15 cellular contexts compared by ENCODE assay signal in the genomic region with DNA sequence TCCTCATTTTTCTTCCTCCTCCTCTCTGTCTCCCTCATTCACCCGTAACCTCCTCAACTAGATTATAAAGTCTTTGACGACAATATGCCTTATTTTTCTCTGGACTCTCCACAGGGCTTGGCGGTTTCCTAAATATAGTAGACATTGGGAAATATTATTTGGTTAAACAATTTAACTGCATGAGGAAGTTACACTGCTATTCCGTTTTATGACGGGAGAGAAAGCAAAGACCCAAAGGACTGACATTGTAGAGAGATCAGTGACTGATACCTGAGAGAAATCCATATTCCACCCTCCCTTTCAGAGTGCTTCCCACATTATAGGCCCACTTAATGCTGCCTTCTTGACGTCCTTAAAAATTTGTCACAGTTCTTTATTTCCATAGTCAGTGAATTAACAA. TPM values are rescaled to one million over a fixed set of nuclear protein-coding genes. Genes with fewer than 3 reads are reported as not detected.
DNase-seq lines count a peak whose midpoint lies in the region; ATAC-seq and TF ChIP-seq lines count a peak whose summit lies in the region.
"Had no signal": no experiment of that assay in that cellular context is flagged by ENCODE, and none has a peak within 500 bp of the region (broad histone marks: within the 10 kb centered on the region; RNA-seq: fewer than 3 reads in every experiment).

No MANE protein-coding gene starts in this region.

- H3K9me2 ChIP-seq in hepatocyte (replicated peaks; ENCODE audit: insufficient read depth), result no peaks in the 10 kb centered on the region

- ATAC-seq in HG03378 (IDR thresholded peaks at IDR 0.05; ENCODE audit: unreplicated experiment), result no peak
- no peak for ATAC-seq in GM21723 (IDR thresholded peaks at IDR 0.05; ENCODE audit: unreplicated experiment)
- ATAC-seq: GM23338 had no signal

- no peaks in the 10 kb centered on the region for H3K4me1 ChIP-seq in hepatocyte (ENCODE audit: insufficient read depth)
- H3K4me1 ChIP-seq: BE2C had no signal

- H3K79me2 ChIP-seq in hepatocyte, result no peaks in the 10 kb centered on the region

- no peak overlapping the region for H2AFZ ChIP-seq in hepatocyte
- H2AFZ ChIP-seq: GM23338 had no signal

- H3K9me3 ChIP-seq in hepatocyte (ENCODE audit: low read depth), result no peaks in the 10 kb centered on the region
- H3K9me3 ChIP-seq: BE2C had no signal

- DNase-seq in MV-4-11 (lab: John Stamatoyannopoulos, UW) (peak; percentile 73), hepatocyte (ENCODE audit: low spot score) (no peak), NCI-H748 treated with DMSO at 0.1 percent for 48 hours (lab: John Stamatoyannopoulos, UW) (no peak)
- DNase-seq: ACHN; BE2C; C1 segment of cervical spinal cord; CD4-positive, alpha-beta T cell; DMS153; DMS79; GDM1; HCEC 1CT had no signal

- TF ChIP-seq CTCF in VCaP (conservative IDR thresholded peaks at IDR 0.05), result no peak
- no peak for TF ChIP-seq CTCF in hepatocyte (IDR thresholded peaks at IDR 0.05; ENCODE audit: poor library complexity)

- H3K36me3 ChIP-seq in hepatocyte (replicated peaks; ENCODE audit: insufficient read depth, low read depth), result no peaks in the 10 kb centered on the region
- H3K36me3 ChIP-seq: BE2C had no signal

- H4K20me1 ChIP-seq in hepatocyte (ENCODE audit: insufficient read depth, poor library complexity, severe bottlenecking), result no peaks in the 10 kb centered on the region

- H3K27ac ChIP-seq in VCaP, result 0 out of 2 replicates have a peak overlapping the region, but pooled peaks have one; percentile 20
- peak overlapping the region; percentile 61 for H3K27ac ChIP-seq in hepatocyte

- no peaks in the 10 kb centered on the region for H3K27me3 ChIP-seq in hepatocyte
- H3K27me3 ChIP-seq: BE2C had no signal

- H3K4me2 ChIP-seq in hepatocyte, result no peak overlapping the region
- H3K4me2 ChIP-seq: GM23338 had no signal

- H3K4me3 ChIP-seq in hepatocyte, result no peak overlapping the region
- H3K4me3 ChIP-seq: GM23338 had no signal

- 83% methylated on average over 6 of the region's 6 CpGs for WGBS in hepatocyte (ENCODE audit: low lambda C conversion rate, missing lambda C conversion rate)

RNA-seq across cellular contexts. Expression of gene GDA, which starts 51.2 kb away (rescaled TPM):
- 23.6 and 28.5 TPM in 2 replicates for total RNA-seq in hepatocyte
- 9.3 and 14.4 TPM in 2 replicates for polyA plus RNA-seq in hepatocyte
- total RNA-seq: CD4-positive, alpha-beta T cell had no signal
